ENCODE assay signal across 19 cellular contexts in the genomic region with DNA sequence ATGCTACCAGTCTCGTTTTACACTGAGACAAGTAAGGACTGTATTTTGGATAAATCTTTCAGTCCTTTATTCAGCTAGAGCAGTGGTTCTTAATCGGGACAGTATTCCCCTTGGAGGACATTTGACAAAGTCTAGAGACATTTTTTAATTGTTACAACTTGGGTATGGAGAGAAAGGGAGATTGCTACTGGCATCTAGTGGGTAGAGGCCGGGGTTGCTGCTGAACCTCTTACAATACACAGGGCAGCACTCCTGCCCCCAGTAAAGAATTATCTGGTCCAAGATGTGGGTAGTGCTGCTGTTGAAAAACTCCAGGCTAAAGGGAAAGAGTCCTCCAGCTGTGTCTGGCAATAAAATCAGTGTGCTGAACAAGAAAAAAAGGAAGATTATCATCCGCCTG.
DNase-seq lines count a peak whose midpoint lies in the region; ATAC-seq and TF ChIP-seq lines count a peak whose summit lies in the region.
"Had no signal": no experiment of that assay in that cellular context is flagged by ENCODE, and none has a peak within 500 bp of the region (broad histone marks: within the 10 kb centered on the region; RNA-seq: fewer than 3 reads in every experiment).

No MANE protein-coding gene starts in this region.

- no peak overlapping the region for H3K27ac ChIP-seq in right lobe of liver
- no peak overlapping the region for H3K27ac ChIP-seq in tibial nerve
- no peak overlapping the region for H3K27ac ChIP-seq in suprapubic skin
- H3K27ac ChIP-seq: gastrocnemius medialis, SK-N-MC, skin epidermis had no signal

- no peaks in the 10 kb centered on the region for H3K36me3 ChIP-seq in right lobe of liver
- no peaks in the 10 kb centered on the region for H3K36me3 ChIP-seq in tibial nerve
- no peaks in the 10 kb centered on the region for H3K36me3 ChIP-seq in suprapubic skin
- H3K36me3 ChIP-seq: BE2C, gastrocnemius medialis had no signal

- H3K4me3 ChIP-seq in GM12865 (ENCODE audit: low read depth, low read length) (no peak overlapping the region), right lobe of liver (no peak overlapping the region), tibial nerve (no peak overlapping the region), suprapubic skin (no peak overlapping the region)
- H3K4me3 ChIP-seq: gastrocnemius medialis, SK-N-MC, skin epidermis had no signal

- H3K4me1 ChIP-seq in right lobe of liver (no peaks in the 10 kb centered on the region), tibial nerve (no peaks in the 10 kb centered on the region), suprapubic skin (no peaks in the 10 kb centered on the region)
- H3K4me1 ChIP-seq: BE2C, gastrocnemius medialis had no signal

- peak; percentile 37; the same call in 1 of the 2 replicates for TF ChIP-seq RAD21 in Ishikawa (IDR thresholded peaks at IDR 0.05; ENCODE audit: low read depth)

- TF ChIP-seq EP300 in Ishikawa (IDR thresholded peaks at IDR 0.05; ENCODE audit: borderline replicate concordance) = no peak
- TF ChIP-seq EP300 in tibial nerve (IDR thresholded peaks at IDR 0.05) = no peak
- no peak for TF ChIP-seq EP300 in suprapubic skin (IDR thresholded peaks at IDR 0.05)

- H3K27me3 ChIP-seq in right lobe of liver (no peaks in the 10 kb centered on the region), tibial nerve (no peaks in the 10 kb centered on the region), suprapubic skin (no peaks in the 10 kb centered on the region)
- H3K27me3 ChIP-seq: gastrocnemius medialis had no signal

- TF ChIP-seq CTCF in GM12865 (IDR thresholded peaks at IDR 0.05; ENCODE audit: insufficient read depth, low read depth, low read length, missing control alignments) (peak; percentile 34), right lobe of liver (IDR thresholded peaks at IDR 0.05) (peak; percentile 38 to 42 (median 40)), tibial nerve (IDR thresholded peaks at IDR 0.05) (no peak), suprapubic skin (IDR thresholded peaks at IDR 0.05) (no peak)

- intact Hi-C loops in right lobe of liver (cut with DNase I) = no loop called here

- DNase-seq in GM12865 (ENCODE audit: low read depth) (peak; percentile 32), amniotic epithelial cell (ENCODE audit: low read depth) (peak; percentile 36), right lobe of liver (peak in 1 of 3 donors; percentile 49), tibial nerve (ENCODE audit: low spot score in 2 of 2) (no peak), suprapubic skin (ENCODE audit: low spot score in 2 of 2) (no peak), putamen (ENCODE audit: low spot score) (no peak)
- DNase-seq: activated CD4-positive, alpha-beta T cell treated with anti-CD3 and anti-CD28 coated beads, Interleukin-2, amount 50 U/mL, for 48 hours; activated naive CD8-positive, alpha-beta T cell treated with anti-CD3 and anti-CD28 coated beads, Interleukin-2, amount 50 U/mL, for 24 hours; activated T-cell treated with anti-CD3 and anti-CD28 coated beads, Interleukin-2, amount 50 U/mL, for 48 hours; BE2C; DMS53; gastrocnemius medialis; midbrain; MM.1S; stimulated activated naive B cell treated with anti-CD40 and anti-IgM and Interleukin-4, amounts not matched to agents 10 μg/mL and 1 μg/mL and 100 μg/mL, for 72 hours had no signal

- 38% methylated on average over 4 of the region's 4 CpGs for WGBS in right lobe of liver (ENCODE audit: insufficient coverage, low coverage, low lambda C conversion rate, missing lambda C conversion rate)
- 17 to 29% methylated on average over 4 of the region's 4 CpGs for WGBS in tibial nerve, 2 donors
- 37% methylated on average over 4 of the region's 4 CpGs for WGBS in suprapubic skin

- TF ChIP-seq POLR2A in right lobe of liver (IDR thresholded peaks at IDR 0.05) (no peak), tibial nerve (IDR thresholded peaks at IDR 0.05) (no peak), suprapubic skin (IDR thresholded peaks at IDR 0.05) (no peak)

- ATAC-seq in right lobe of liver (peak; percentile 67 to 92 (median 78)), HG03460 (IDR thresholded peaks at IDR 0.05; ENCODE audit: unreplicated experiment) (no peak)
- ATAC-seq: activated naive CD8-positive, alpha-beta T cell treated with anti-CD3 and anti-CD28 coated beads, Interleukin-2, amount 50 U/mL, for 24 hours; gastrocnemius medialis had no signal

- no peaks in the 10 kb centered on the region for H3K9me3 ChIP-seq in right lobe of liver
- H3K9me3 ChIP-seq in tibial nerve = peaks cover 0 to 31% (median 0%) of the 10 kb centered on the region in 4 donors
- H3K9me3 ChIP-seq in suprapubic skin = no peaks in the 10 kb centered on the region
- H3K9me3 ChIP-seq: BE2C, gastrocnemius medialis had no signal

TF ChIP-seq in Ishikawa, 13 proteins besides CTCF, POLR2A, EP300 and RAD21:
- TF ChIP-seq EGR1 (IDR thresholded peaks at IDR 0.05) = no peak
- no peak for TF ChIP-seq CEBPB (IDR thresholded peaks at IDR 0.05)
- TF ChIP-seq, protein P1, sequence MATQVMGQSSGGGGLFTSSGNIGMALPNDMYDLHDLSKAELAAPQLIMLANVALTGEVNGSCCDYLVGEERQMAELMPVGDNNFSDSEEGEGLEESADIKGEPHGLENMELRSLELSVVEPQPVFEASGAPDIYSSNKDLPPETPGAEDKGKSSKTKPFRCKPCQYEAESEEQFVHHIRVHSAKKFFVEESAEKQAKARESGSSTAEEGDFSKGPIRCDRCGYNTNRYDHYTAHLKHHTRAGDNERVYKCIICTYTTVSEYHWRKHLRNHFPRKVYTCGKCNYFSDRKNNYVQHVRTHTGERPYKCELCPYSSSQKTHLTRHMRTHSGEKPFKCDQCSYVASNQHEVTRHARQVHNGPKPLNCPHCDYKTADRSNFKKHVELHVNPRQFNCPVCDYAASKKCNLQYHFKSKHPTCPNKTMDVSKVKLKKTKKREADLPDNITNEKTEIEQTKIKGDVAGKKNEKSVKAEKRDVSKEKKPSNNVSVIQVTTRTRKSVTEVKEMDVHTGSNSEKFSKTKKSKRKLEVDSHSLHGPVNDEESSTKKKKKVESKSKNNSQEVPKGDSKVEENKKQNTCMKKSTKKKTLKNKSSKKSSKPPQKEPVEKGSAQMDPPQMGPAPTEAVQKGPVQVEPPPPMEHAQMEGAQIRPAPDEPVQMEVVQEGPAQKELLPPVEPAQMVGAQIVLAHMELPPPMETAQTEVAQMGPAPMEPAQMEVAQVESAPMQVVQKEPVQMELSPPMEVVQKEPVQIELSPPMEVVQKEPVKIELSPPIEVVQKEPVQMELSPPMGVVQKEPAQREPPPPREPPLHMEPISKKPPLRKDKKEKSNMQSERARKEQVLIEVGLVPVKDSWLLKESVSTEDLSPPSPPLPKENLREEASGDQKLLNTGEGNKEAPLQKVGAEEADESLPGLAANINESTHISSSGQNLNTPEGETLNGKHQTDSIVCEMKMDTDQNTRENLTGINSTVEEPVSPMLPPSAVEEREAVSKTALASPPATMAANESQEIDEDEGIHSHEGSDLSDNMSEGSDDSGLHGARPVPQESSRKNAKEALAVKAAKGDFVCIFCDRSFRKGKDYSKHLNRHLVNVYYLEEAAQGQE (IDR thresholded peaks at IDR 0.05; ENCODE audit: low read depth) = no peak
- TF ChIP-seq, protein P2, sequence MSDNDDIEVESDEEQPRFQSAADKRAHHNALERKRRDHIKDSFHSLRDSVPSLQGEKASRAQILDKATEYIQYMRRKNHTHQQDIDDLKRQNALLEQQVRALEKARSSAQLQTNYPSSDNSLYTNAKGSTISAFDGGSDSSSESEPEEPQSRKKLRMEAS (IDR thresholded peaks at IDR 0.05) = no peak
- TF ChIP-seq TEAD4 (IDR thresholded peaks at IDR 0.05) = no peak
- TF ChIP-seq TAF1 (IDR thresholded peaks at IDR 0.05; ENCODE audit: low read depth) = no peak
- no peak for TF ChIP-seq FOXM1 (IDR thresholded peaks at IDR 0.05; ENCODE audit: borderline replicate concordance, low read depth)
- TF ChIP-seq CREB1 (IDR thresholded peaks at IDR 0.05; ENCODE audit: low read depth) = no peak
- no peak for TF ChIP-seq ZBTB7A (IDR thresholded peaks at IDR 0.05; ENCODE audit: low read depth)
- TF ChIP-seq, protein P3, sequence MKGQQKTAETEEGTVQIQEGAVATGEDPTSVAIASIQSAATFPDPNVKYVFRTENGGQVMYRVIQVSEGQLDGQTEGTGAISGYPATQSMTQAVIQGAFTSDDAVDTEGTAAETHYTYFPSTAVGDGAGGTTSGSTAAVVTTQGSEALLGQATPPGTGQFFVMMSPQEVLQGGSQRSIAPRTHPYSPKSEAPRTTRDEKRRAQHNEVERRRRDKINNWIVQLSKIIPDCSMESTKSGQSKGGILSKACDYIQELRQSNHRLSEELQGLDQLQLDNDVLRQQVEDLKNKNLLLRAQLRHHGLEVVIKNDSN (IDR thresholded peaks at IDR 0.05) = no peak
- no peak for TF ChIP-seq NFIC (IDR thresholded peaks at IDR 0.05)
- no peak for TF ChIP-seq YY1 (IDR thresholded peaks at IDR 0.05; ENCODE audit: low read depth)
- no peak for TF ChIP-seq TCF12 (IDR thresholded peaks at IDR 0.05; ENCODE audit: low read depth)

Comparison
In these comparisons a context has a peak if more than half of its experiments do, and no peak if none do; other contexts are left out.
1. DNase-seq: peak in GM12865 (single experiment) and amniotic epithelial cell (single experiment); none in tibial nerve (0 of 2), suprapubic skin (0 of 2) and putamen (single experiment).
2. CTCF ChIP-seq: peak in GM12865 (single experiment) and right lobe of liver (4 of 4); none in tibial nerve (0 of 5) and suprapubic skin (0 of 2).